Comparison of ENCODE assay signal across 10 cellular contexts in the genomic region with DNA sequence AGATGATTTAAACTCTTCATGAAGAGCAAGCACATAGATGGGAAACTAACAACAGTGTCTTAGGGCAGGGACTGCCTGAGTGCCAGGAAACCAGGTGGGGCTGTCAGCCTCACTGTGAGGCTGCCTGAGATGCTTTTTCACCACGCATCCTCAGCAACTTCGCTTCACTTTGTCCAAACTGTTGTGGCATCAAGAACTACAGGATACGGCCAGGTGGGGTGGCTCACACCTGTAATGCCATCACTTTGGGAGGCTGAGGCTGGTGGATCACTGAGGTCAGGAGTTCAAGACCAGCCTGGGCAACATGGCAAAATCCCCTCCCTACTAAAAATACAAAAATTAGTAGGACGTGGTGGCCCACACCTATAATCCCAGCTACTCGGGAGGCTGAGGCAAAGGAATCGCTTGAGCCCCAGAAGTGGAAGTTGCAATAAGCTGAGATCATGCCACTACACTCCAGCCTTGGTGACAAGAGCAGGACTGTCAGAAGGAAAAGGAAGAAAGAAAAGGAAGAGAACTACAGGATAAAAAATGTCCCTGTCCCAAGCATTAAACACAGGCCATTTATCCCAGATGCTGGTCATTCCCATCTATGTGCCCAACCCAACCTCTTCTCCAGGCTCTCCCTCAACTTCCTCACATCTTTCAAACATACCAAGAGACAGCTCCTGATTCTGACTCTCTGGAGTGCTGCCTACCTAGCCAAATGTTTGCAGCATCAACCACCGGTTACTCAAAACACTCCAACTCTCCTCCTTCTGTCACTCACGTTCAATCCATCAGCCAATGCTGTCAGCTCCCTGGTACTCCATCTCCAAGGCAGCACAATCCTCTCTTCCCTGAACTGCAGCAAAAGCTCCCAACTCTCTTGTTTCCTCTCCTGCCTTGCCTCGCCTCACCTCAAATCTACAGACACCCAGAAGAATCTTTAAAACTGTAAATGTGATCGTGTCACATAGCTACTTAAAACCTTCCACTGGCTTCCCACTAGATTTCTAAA. TPM values are rescaled to one million over a fixed set of nuclear protein-coding genes. Genes with fewer than 3 reads are reported as not detected.
DNase-seq lines count a peak whose midpoint lies in the region; ATAC-seq, FAIRE-seq and TF ChIP-seq lines count a peak whose summit lies in the region.
"Had no signal": no experiment of that assay in that cellular context is flagged by ENCODE, and none has a peak within 500 bp of the region (broad histone marks: within the 10 kb centered on the region; RNA-seq: fewer than 3 reads in every experiment).

No MANE protein-coding gene starts in this region.

- 43 to 46% methylated on average over 10 of the region's 10 CpGs for WGBS in esophagus, 2 donors
- 45 to 47% (median 45%) methylated on average over 10 of the region's 10 CpGs for WGBS in psoas muscle, 3 donors

- H3K27ac ChIP-seq in esophagus (ENCODE audit: low read depth in 2 of 2, low read length in 1 of 2) = no peak overlapping the region
- no peak overlapping the region for H3K27ac ChIP-seq in psoas muscle

- DNase-seq in GM12891 (ENCODE audit: insufficient read length, low spot score) = no peak
- peak; percentile 44 for DNase-seq in RKO (ENCODE audit: low spot score)
- no peak for DNase-seq in psoas muscle
- no peak for DNase-seq in NCI-H2029 (lab: John Stamatoyannopoulos, UW)

- H3K4me1 ChIP-seq in esophagus (ENCODE audit: control insufficient read depth in 2 of 2, insufficient read depth in 2 of 2, low read length in 1 of 2) (peaks cover 0 to 6% of the 10 kb centered on the region in 2 donors), psoas muscle (peaks cover 17% of the 10 kb centered on the region)

- peak overlapping the region; percentile 86 to 99 for H3K4me3 ChIP-seq in esophagus (ENCODE audit: low read depth in 1 of 2, low read length in 2 of 2)
- H3K4me3 ChIP-seq in psoas muscle = peak overlapping the region; percentile 99

- TF ChIP-seq CTCF in psoas muscle (IDR thresholded peaks at IDR 0.05) = no peak

- TF ChIP-seq POLR2A in GM12891 (IDR thresholded peaks at IDR 0.05; ENCODE audit: low read depth, low read length) = no peak

- intact Hi-C loops in psoas muscle (cut with DNase I) = loop anchor here in 1 of 2 donors (5.0 kb wide), 1 partner anchor 72 kb away; no protein-coding TSS in a partner anchor

- H3K9me3 ChIP-seq in esophagus (ENCODE audit: control insufficient read depth in 2 of 2, insufficient read depth in 1 of 2, low read depth in 1 of 2, low read length in 1 of 2) = no peaks in the 10 kb centered on the region
- H3K9me3 ChIP-seq in psoas muscle = no peaks in the 10 kb centered on the region

- H3K27me3 ChIP-seq in esophagus (ENCODE audit: control insufficient read depth in 1 of 2, insufficient read depth in 2 of 2, low read length in 2 of 2) (no peaks in the 10 kb centered on the region), psoas muscle (ENCODE audit: insufficient read depth in 3 of 3, low read length in 2 of 3) (no peaks in the 10 kb centered on the region)

- ATAC-seq in psoas muscle = no peak
- no peak for ATAC-seq in GM21360 (IDR thresholded peaks at IDR 0.05; ENCODE audit: unreplicated experiment)
- no peak for ATAC-seq in GM19328 (IDR thresholded peaks at IDR 0.05; ENCODE audit: unreplicated experiment)
- ATAC-seq in GM18907 (IDR thresholded peaks at IDR 0.05; ENCODE audit: unreplicated experiment) = no peak

- H3K36me3 ChIP-seq in esophagus (ENCODE audit: control insufficient read depth in 2 of 2, insufficient read depth in 2 of 2, low read length in 1 of 2) = peaks cover 9 to 11% of the 10 kb centered on the region in 2 donors
- peaks cover 0 to 42% of the 10 kb centered on the region in 2 donors for H3K36me3 ChIP-seq in psoas muscle (ENCODE audit: insufficient read depth in 1 of 2, low read depth in 1 of 2)

- peak; percentile 72 for FAIRE-seq in GM12891 (lab: Jason Lieb, UNC)
- FAIRE-seq: islet of Langerhans had no signal

TF ChIP-seq in GM12891, 5 proteins besides CTCF, POLR2A, EP300 and RAD21:
- no peak for TF ChIP-seq SPI1 (IDR thresholded peaks at IDR 0.05; ENCODE audit: low read depth, low read length)
- TF ChIP-seq PAX5 (IDR thresholded peaks at IDR 0.05; ENCODE audit: insufficient read depth, low read length, severe bottlenecking) = no peak
- no peak for TF ChIP-seq POU2F2 (IDR thresholded peaks at IDR 0.05; ENCODE audit: low read depth, low read length)
- TF ChIP-seq TAF1 (IDR thresholded peaks at IDR 0.05; ENCODE audit: low read depth, low read length) = no peak
- TF ChIP-seq POLR2AphosphoS5 (IDR thresholded peaks at IDR 0.05; ENCODE audit: low read depth, low read length) = no peak

RNA-seq across cellular contexts. Expression of a gene that starts 1.6 kb away (rescaled TPM):
- 80.7 TPM for polyA plus RNA-seq in GM12891 (2012; ENCODE audit: low read depth, missing spikeins)
- polyA plus RNA-seq in esophagus (100 to 1,000 TPM in 1 of 2 donors, 10 to 100 TPM in 1; 40.5 to 102 TPM), psoas muscle (10 to 100 TPM; 26.7 to 77.0 (median 33.5) TPM)
- 10 to 100 TPM; 30.1 to 51.2 (median 37.7) TPM for total RNA-seq in psoas muscle

RNA-seq across cellular contexts. Expression of a gene that starts 24.5 kb away (rescaled TPM):
- 0.18 TPM for polyA plus RNA-seq in GM12891 (2012; ENCODE audit: low read depth, missing spikeins)
- 10 to 100 TPM; 25.7 to 28.0 TPM for polyA plus RNA-seq in esophagus
- under 1 TPM in 1 of 4 donors, not detected in 3; 0.32 TPM for total RNA-seq in psoas muscle
- polyA plus RNA-seq in psoas muscle = under 1 TPM in 2 of 3 donors, not detected in 1; 0.05 to 0.06 TPM
- total RNA-seq: HT1080 had no signal

RNA-seq across cellular contexts. Expression of a gene that starts 44.0 kb away (rescaled TPM):
- 6.9 TPM for polyA plus RNA-seq in GM12891 (2012; ENCODE audit: low read depth, missing spikeins)
- polyA plus RNA-seq in esophagus = 10 to 100 TPM; 10.1 to 14.3 TPM
- total RNA-seq in psoas muscle = 10 to 100 TPM; 27.3 to 42.4 (median 34.3) TPM
- polyA plus RNA-seq in psoas muscle = 10 to 100 TPM; 19.6 to 24.3 (median 22.8) TPM

Comparison
In these comparisons a context has a peak if more than half of its experiments do, and no peak if none do; other contexts are left out.
1. RNA of a gene that starts 24.5 kb away (polyA plus RNA-seq): 25.7 to 28.0 TPM in esophagus; 0.05 to 0.06 TPM in psoas muscle; every median in the first group is over 10 times any median in the second.